Comparison of ENCODE assay signal across 12 cellular contexts in the genomic region with DNA sequence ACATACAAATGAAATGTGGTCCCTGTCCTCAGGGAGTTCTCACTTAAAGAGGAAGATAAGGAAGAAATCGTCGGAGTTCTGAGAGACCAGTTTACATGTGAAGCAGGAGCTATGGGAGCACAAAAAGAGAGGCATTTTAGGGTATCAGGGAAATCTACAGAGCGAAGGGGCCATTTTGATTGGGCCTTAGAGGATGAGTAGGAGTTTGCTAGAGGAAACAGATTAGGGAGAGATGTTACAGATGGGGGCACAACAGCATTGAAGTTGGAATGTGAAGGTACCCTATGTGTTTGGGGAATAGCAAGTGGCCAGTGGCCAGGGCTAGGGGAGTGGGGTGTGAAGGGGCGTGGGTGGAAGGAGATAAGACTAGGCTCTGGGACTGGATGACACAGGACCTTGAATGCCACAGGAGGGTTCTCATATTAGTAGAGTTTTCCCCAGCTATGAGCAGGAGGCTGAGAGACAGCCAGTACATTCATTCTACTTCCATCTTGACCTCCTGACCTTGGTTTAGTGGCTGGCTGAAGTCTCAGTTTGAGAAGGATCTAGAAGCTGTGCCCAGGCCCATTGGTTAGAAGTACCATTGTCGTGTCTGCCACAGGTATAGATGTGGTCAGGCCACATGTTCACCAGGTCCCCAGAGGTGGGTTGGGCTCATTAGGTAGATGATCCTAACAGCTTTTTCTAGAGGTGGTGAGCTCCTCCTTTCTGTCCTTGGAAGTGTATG. TPM values are rescaled to one million over a fixed set of nuclear protein-coding genes. Genes with fewer than 3 reads are reported as not detected.
A peak's percentile ranks its signal among the peaks of the same experiment; 100 is the strongest.
DNase-seq lines count a peak whose midpoint lies in the region; ATAC-seq lines count a peak whose summit lies in the region.
"Had no signal": no experiment of that assay in that cellular context is flagged by ENCODE, and none has a peak within 500 bp of the region (broad histone marks: within the 10 kb centered on the region; RNA-seq: fewer than 3 reads in every experiment).

No MANE protein-coding gene starts in this region.

- intact Hi-C loops in CD4-positive, alpha-beta memory T cell (cut with micrococcal nuclease) = loop anchor here (5.0 kb wide), 1 partner anchor 40 kb away; no protein-coding TSS in a partner anchor

- peaks cover 82% of the 10 kb centered on the region for H3K4me1 ChIP-seq in CD4-positive, alpha-beta memory T cell (ENCODE audit: insufficient read depth, low read length)
- H3K4me1 ChIP-seq: right lobe of liver had no signal

- H3K27ac Mint-ChIP-seq in CD4-positive, alpha-beta memory T cell = peak overlapping the region; percentile 37 to 91 (median 74)

- H3K27me3 ChIP-seq in CD4-positive, alpha-beta memory T cell (ENCODE audit: insufficient read depth, low read length) = no peaks in the 10 kb centered on the region
- H3K27me3 ChIP-seq: esophagus muscularis mucosa, heart right ventricle, right lobe of liver had no signal

- H3K4me1 Mint-ChIP-seq in CD4-positive, alpha-beta memory T cell = peaks cover 50 to 90% (median 73%) of the 10 kb centered on the region in 4 donors

- CTCF ChIA-PET in CD4-positive, alpha-beta memory T cell (lab: Charles Lee; ENCODE audit: partially characterized antibody) = interaction anchor here (1.9 to 3.1 kb wide), 2 partner anchors 33 to 44 kb away, joined by 4 to 17 read pairs; no protein-coding TSS in a partner anchor

- peaks cover 0 to 1% (median 0%) of the 10 kb centered on the region in 8 donors for H3K9me3 Mint-ChIP-seq in CD4-positive, alpha-beta memory T cell

- no peaks in the 10 kb centered on the region for H3K27me3 Mint-ChIP-seq in CD4-positive, alpha-beta memory T cell

- H3K9me3 ChIP-seq in CD4-positive, alpha-beta memory T cell (ENCODE audit: control insufficient read depth in 1 of 2, low read length in 2 of 2) = no peaks in the 10 kb centered on the region
- H3K9me3 ChIP-seq: esophagus muscularis mucosa, heart right ventricle, right lobe of liver had no signal

- POLR2A ChIA-PET in CD4-positive, alpha-beta memory T cell (lab: Charles Lee; ENCODE audit: partially characterized antibody) = interaction anchor here (1.2 to 2.0 kb wide), 4 partner anchors 11 to 44 kb away, joined by 3 to 7 read pairs (median 4); no protein-coding TSS in a partner anchor

- DNase-seq in CD4-positive, alpha-beta memory T cell = no peak
- DNase-seq in caudate nucleus (lab: John Stamatoyannopoulos, UW) (no peak), DMS153 treated with DMSO at 0.1 percent for 48 hours (lab: John Stamatoyannopoulos, UW; ENCODE audit: unreplicated experiment) (no peak), NCI-H345 treated with DMSO at 0.1 percent for 48 hours (lab: John Stamatoyannopoulos, UW; ENCODE audit: unreplicated experiment) (no peak), anterior cingulate cortex (lab: John Stamatoyannopoulos, UW) (no peak)
- no peak for DNase-seq in stimulated activated CD4-positive, alpha-beta T cell treated with anti-CD3 and anti-CD28 coated beads, Interleukin-4, amount 100 ng/mL, for 4 hours
- DNase-seq: heart right ventricle, left colon, right lobe of liver had no signal

- no peaks in the 10 kb centered on the region for H3K36me3 Mint-ChIP-seq in CD4-positive, alpha-beta memory T cell

- peak overlapping the region in 5 of 8 donors; percentile 4 to 46 (median 11) for H3K4me3 Mint-ChIP-seq in CD4-positive, alpha-beta memory T cell

- H3K36me3 ChIP-seq in CD4-positive, alpha-beta memory T cell (ENCODE audit: insufficient read depth, low read length) = no peaks in the 10 kb centered on the region
- H3K36me3 ChIP-seq: right lobe of liver had no signal

- ATAC-seq in GM18873 (IDR thresholded peaks at IDR 0.05; ENCODE audit: low FRiP score, unreplicated experiment) (peak; percentile 42), HG03342 (IDR thresholded peaks at IDR 0.05; ENCODE audit: unreplicated experiment) (peak; percentile 59)
- ATAC-seq: heart right ventricle, left colon, right lobe of liver had no signal

- H3K4me3 ChIP-seq in CD4-positive, alpha-beta memory T cell (ENCODE audit: low read length in 2 of 2) = no peak overlapping the region
- H3K4me3 ChIP-seq: esophagus muscularis mucosa, heart right ventricle, right lobe of liver had no signal

- no peak overlapping the region for H3K27ac ChIP-seq in CD4-positive, alpha-beta memory T cell (ENCODE audit: low read depth, low read length)
- H3K27ac ChIP-seq in caudate nucleus (ENCODE audit: low read depth, low read length) = peak overlapping the region; percentile 26
- H3K27ac ChIP-seq: esophagus muscularis mucosa, heart right ventricle, right lobe of liver had no signal

RNA-seq across cellular contexts. Expression of a gene that starts 34.8 kb away (rescaled TPM):
- total RNA-seq in CD4-positive, alpha-beta memory T cell = 1 to 10 TPM; 3.8 to 4.1 TPM
- 1 to 10 TPM; 6.7 to 6.8 TPM for polyA plus RNA-seq in CD4-positive, alpha-beta memory T cell

RNA-seq across cellular contexts. Expression of a gene that starts 58.6 kb away (rescaled TPM):
- total RNA-seq in CD4-positive, alpha-beta memory T cell = 100 to 1,000 TPM; 147 to 157 TPM
- 10 to 100 TPM; 59.9 to 64.5 TPM for polyA plus RNA-seq in CD4-positive, alpha-beta memory T cell

RNA-seq across cellular contexts. Expression of a gene that starts 58.9 kb away (rescaled TPM):
- 10 to 100 TPM; 32.8 to 38.0 TPM for total RNA-seq in CD4-positive, alpha-beta memory T cell
- 10 to 100 TPM; 28.5 to 34.0 TPM for polyA plus RNA-seq in CD4-positive, alpha-beta memory T cell
